Comparison of ENCODE assay signal across 17 cellular contexts in the genomic region with DNA sequence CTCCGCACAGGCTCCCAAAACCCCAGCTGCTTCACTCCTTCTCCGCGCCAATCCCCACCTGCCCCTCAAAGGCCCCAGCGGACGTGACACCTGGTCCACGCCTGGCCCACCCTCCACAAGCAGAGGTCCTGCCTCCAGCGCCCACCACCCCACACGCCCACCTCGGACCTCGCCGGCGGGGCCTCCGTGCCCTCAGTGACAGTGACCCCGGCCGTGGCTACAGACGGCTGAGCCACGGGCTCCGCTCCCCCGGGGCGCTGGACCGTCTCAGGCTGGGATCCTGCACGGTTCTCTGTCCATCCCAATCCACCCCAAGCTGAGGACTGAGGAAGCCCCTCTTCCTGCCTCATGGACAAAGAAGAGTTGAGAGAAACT. TPM values are rescaled to one million over a fixed set of nuclear protein-coding genes. Genes with fewer than 3 reads are reported as not detected.
DNase-seq lines count a peak whose midpoint lies in the region; ATAC-seq, FAIRE-seq and TF ChIP-seq lines count a peak whose summit lies in the region.
"Had no signal": no experiment of that assay in that cellular context is flagged by ENCODE, and none has a peak within 500 bp of the region (broad histone marks: within the 10 kb centered on the region; RNA-seq: fewer than 3 reads in every experiment).

No MANE protein-coding gene starts in this region.

- CTCF ChIA-PET in K562 (lab: Yijun Ruan, JAX; ENCODE audit: low intra/inter-chr PET ratio) = no interaction called here

- BruUV-seq in K562 (replicated peaks; lab: Mats Ljungman, UMichigan) = no TSS peak

- no peaks in the 10 kb centered on the region for H3K27me3 ChIP-seq in GM23338 (ENCODE audit: insufficient read depth)
- no peaks in the 10 kb centered on the region for H3K27me3 ChIP-seq in K562 (ENCODE audit: control insufficient read depth in 2 of 2, insufficient read depth in 2 of 2, low read length in 2 of 2)
- no peaks in the 10 kb centered on the region for H3K27me3 ChIP-seq in mucosa of rectum (ENCODE audit: control insufficient read depth in 2 of 2, insufficient read depth in 2 of 2, low read length in 2 of 2)
- H3K27me3 ChIP-seq in transverse colon = no peaks in the 10 kb centered on the region
- H3K27me3 ChIP-seq in left lung = no peaks in the 10 kb centered on the region
- H3K27me3 ChIP-seq: tibial artery had no signal

- WGBS in K562 (ENCODE audit: insufficient coverage, low coverage, missing lambda C conversion rate) = 93% methylated on average over 18 of the region's 22 CpGs
- 89% methylated on average over 21 of the region's 22 CpGs; no CpG with 5 or more reads in 1 of the 2 donors for WGBS in transverse colon (ENCODE audit: low coverage in 1 of 2), 2 donors

- peaks cover 39% of the 10 kb centered on the region for H3K9me1 ChIP-seq in K562 (ENCODE audit: control insufficient read depth, insufficient read depth, low read length)

- ATAC-seq in GM23338 (no peak), K562 (no peak), left lung (no peak)
- ATAC-seq: psoas muscle had no signal

- peaks cover 48% of the 10 kb centered on the region for H3K4me1 Mint-ChIP-seq in GM23338

- intact Hi-C loops in K562 (cut with micrococcal nuclease) (no loop called here), transverse colon (cut with DNase I; ENCODE audit: low total_unique reads) (no loop called here), left lung (cut with DNase I) (no loop called here)

- peak overlapping the region in 1 of 2 experiments; percentile 18; a peak in 2 of 4 replicates for H3K9ac ChIP-seq in K562 (ENCODE audit: insufficient read depth in 1 of 2, low read depth in 2 of 2, low read length in 2 of 2)
- H3K9ac ChIP-seq in mucosa of rectum (ENCODE audit: low read depth in 1 of 2, low read length in 2 of 2) = peak overlapping the region in 1 of 2 donors; percentile 61

- no peaks in the 10 kb centered on the region for H3K9me2 ChIP-seq in GM23338 (ENCODE audit: insufficient read depth)

- H3K4me2 ChIP-seq in GM23338 (no peak overlapping the region), K562 (ENCODE audit: insufficient read depth, low read length) (no peak overlapping the region)

- no peak overlapping the region for H3K4me3 ChIP-seq in GM23338
- H3K4me3 ChIP-seq in K562 = no peak overlapping the region
- H3K4me3 ChIP-seq in mucosa of rectum (ENCODE audit: low read length in 2 of 2) = no peak overlapping the region
- peak overlapping the region in 1 of 4 donors; percentile 16 for H3K4me3 ChIP-seq in transverse colon
- H3K4me3 ChIP-seq in left lung = no peak overlapping the region
- H3K4me3 ChIP-seq: psoas muscle, tibial artery had no signal

- DNase-seq in GM23338 (ENCODE audit: low spot score) (no peak), K562 (ENCODE audit: extremely low read depth in 1 of 4, low spot score in 3 of 4) (no peak), transverse colon (no peak), AG08395 (ENCODE audit: low spot score) (no peak), left lung (no peak), cerebellar nuclear complex (lab: John Stamatoyannopoulos, UW) (no peak)
- DNase-seq: activated naive CD8-positive, alpha-beta T cell treated with anti-CD3 and anti-CD28 coated beads, Interleukin-2, amount 10 ng/mL, durations not matched to agents 7 days and 5 days; C1 segment of cervical spinal cord; immature natural killer cell; NCI-H2107; psoas muscle; tibial artery had no signal

- H2AFZ ChIP-seq in GM23338 (no peak overlapping the region), K562 (ENCODE audit: low read depth, low read length) (no peak overlapping the region)

- TF ChIP-seq RAD21 in K562 (CRISPR knock-in tag; conservative IDR thresholded peaks at IDR 0.05 in 1 of 2, IDR thresholded peaks at IDR 0.05 in 1 of 2) = no peak

- no peaks in the 10 kb centered on the region for H3K9me3 Mint-ChIP-seq in GM23338
- H3K9me3 Mint-ChIP-seq: activated naive CD8-positive, alpha-beta T cell treated with anti-CD3 and anti-CD28 coated beads, Interleukin-2, amount 10 ng/mL, durations not matched to agents 7 days and 5 days; central memory CD8-positive, alpha-beta T cell; immature natural killer cell; T-helper 1 cell treated with Interleukin-12 subunit alpha and Interleukin-12 subunit beta and Interleukin-4 antibody, amounts not matched to agents 30 μg/mL and 1 μg/mL, for 36 hours had no signal

- in situ Hi-C loops in K562 (cut with MboI) (no loop called here), transverse colon (cut with MboI; ENCODE audit: low pct_ligation_motif_present in 1 of 4, low pct_unique_long_range_greater_than_20kb in 1 of 4, low sequenced_read_pairs in 3 of 4) (no loop called here)

- TF ChIP-seq POLR2A in K562 (conservative IDR thresholded peaks at IDR 0.05) (no peak), transverse colon (IDR thresholded peaks at IDR 0.05) (no peak)

- POLR2A ChIA-PET in K562 (lab: Yijun Ruan, JAX) = interaction anchor here (0.7 to 8.9 kb wide), 6 partner anchors 11 to 803 kb away, joined by 3 to 102 read pairs (median 4); no protein-coding TSS in a partner anchor

- no peak for TF ChIP-seq EP300 in K562 (IDR thresholded peaks at IDR 0.05; ENCODE audit: low read length)
- TF ChIP-seq EP300 in transverse colon (IDR thresholded peaks at IDR 0.05; ENCODE audit: low read depth) = no peak

- H3K27ac Mint-ChIP-seq in GM23338 = peak overlapping the region; percentile 52; the same call in 1 of the 2 replicates
- H3K27ac Mint-ChIP-seq: immature natural killer cell had no signal

- peaks cover 10% of the 10 kb centered on the region; the same call in 1 of the 2 replicates for H3F3A ChIP-seq in GM23338 (replicated peaks; ENCODE audit: low read depth)

- H3K36me3 ChIP-seq in GM23338 (ENCODE audit: insufficient read depth) (no peaks in the 10 kb centered on the region), K562 (ENCODE audit: control insufficient read depth, insufficient read depth, low read length) (peaks cover 93% of the 10 kb centered on the region), mucosa of rectum (ENCODE audit: control insufficient read depth in 2 of 2, insufficient read depth in 2 of 2, low read length in 2 of 2) (no peaks in the 10 kb centered on the region), transverse colon (no peaks in the 10 kb centered on the region), left lung (peaks cover 0 to 10% of the 10 kb centered on the region in 2 donors)

- peaks cover 25% of the 10 kb centered on the region for H3K27me3 Mint-ChIP-seq in GM23338 (ENCODE audit: insufficient read depth, low read depth, poor library complexity)
- H3K27me3 Mint-ChIP-seq: activated naive CD8-positive, alpha-beta T cell treated with anti-CD3 and anti-CD28 coated beads, Interleukin-2, amount 10 ng/mL, durations not matched to agents 7 days and 5 days; central memory CD8-positive, alpha-beta T cell had no signal

- FAIRE-seq in K562 (lab: Jason Lieb, UNC) = no peak
- FAIRE-seq: endometrium, H1 had no signal

- peaks cover 7% of the 10 kb centered on the region for H3K79me2 ChIP-seq in GM23338 (replicated peaks; ENCODE audit: insufficient read depth)
- peaks cover 96% of the 10 kb centered on the region for H3K79me2 ChIP-seq in K562 (ENCODE audit: control insufficient read depth, insufficient read depth, low read length)

- TF ChIP-seq CTCF in GM23338 (conservative IDR thresholded peaks at IDR 0.05; ENCODE audit: low read depth in 2 of 2) (no peak), K562 (IDR thresholded peaks at IDR 0.05 in 2 of 3, conservative IDR thresholded peaks at IDR 0.05 in 1 of 3; ENCODE audit: insufficient read depth in 2 of 3, low read depth in 1 of 3, low read length in 3 of 3) (no peak), transverse colon (IDR thresholded peaks at IDR 0.05) (no peak), left lung (IDR thresholded peaks at IDR 0.05) (no peak)

- H4K20me1 ChIP-seq in GM23338 (replicated peaks; ENCODE audit: insufficient read depth) (no peaks in the 10 kb centered on the region), K562 (replicated peaks; ENCODE audit: control insufficient read depth, insufficient read depth, low read length) (peaks cover 85% of the 10 kb centered on the region)

- no peaks in the 10 kb centered on the region; the same call in 2 of the 3 replicates for H3K36me3 Mint-ChIP-seq in GM23338 (ENCODE audit: low read depth)
- H3K36me3 Mint-ChIP-seq: activated naive CD8-positive, alpha-beta T cell treated with anti-CD3 and anti-CD28 coated beads, Interleukin-2, amount 10 ng/mL, durations not matched to agents 7 days and 5 days had no signal

- H3K4me1 ChIP-seq in GM23338 (ENCODE audit: insufficient read depth) (peaks cover 9% of the 10 kb centered on the region), K562 (replicated peaks in 1 of 2; ENCODE audit: control insufficient read depth in 2 of 2, insufficient read depth in 2 of 2, low read length in 2 of 2) (peaks cover 24 to 93% of the 10 kb centered on the region in 2 experiments), mucosa of rectum (ENCODE audit: control insufficient read depth in 2 of 2, insufficient read depth in 2 of 2, low read length in 2 of 2) (peaks cover 29 to 56% of the 10 kb centered on the region in 2 donors), transverse colon (peaks cover 31 to 63% (median 57%) of the 10 kb centered on the region in 4 donors), left lung (peaks cover 10 to 85% of the 10 kb centered on the region in 2 donors)
- H3K4me1 ChIP-seq: psoas muscle had no signal

- H3K9me3 ChIP-seq in K562 (replicated peaks; ENCODE audit: control insufficient read depth, insufficient read depth, low read depth, low read length) (no peaks in the 10 kb centered on the region), mucosa of rectum (ENCODE audit: control insufficient read depth in 2 of 2, low read length in 2 of 2) (no peaks in the 10 kb centered on the region), transverse colon (no peaks in the 10 kb centered on the region), left lung (no peaks in the 10 kb centered on the region)
- H3K9me3 ChIP-seq: psoas muscle had no signal

- H3K27ac ChIP-seq in GM23338 (ENCODE audit: low read depth) = 0 out of 2 replicates have a peak overlapping the region, but pooled peaks have one; percentile 80
- peak overlapping the region; percentile 44; the same call in 1 of the 3 replicates for H3K27ac ChIP-seq in K562 (ENCODE audit: extremely low read depth, low read depth, low read length)
- peak overlapping the region; percentile 71 to 75 for H3K27ac ChIP-seq in mucosa of rectum (ENCODE audit: low read depth in 2 of 2, low read length in 2 of 2)
- peak overlapping the region; percentile 72 to 89 (median 86) for H3K27ac ChIP-seq in transverse colon
- H3K27ac ChIP-seq in left lung = peak overlapping the region in 1 of 2 donors; percentile 75
- H3K27ac ChIP-seq: psoas muscle, tibial artery had no signal

- no peak overlapping the region for H3K4me3 Mint-ChIP-seq in GM23338
- H3K4me3 Mint-ChIP-seq: activated naive CD8-positive, alpha-beta T cell treated with anti-CD3 and anti-CD28 coated beads, Interleukin-2, amount 10 ng/mL, durations not matched to agents 7 days and 5 days; immature natural killer cell had no signal

RNA-seq across cellular contexts. Expression of gene PIEZO1, which starts 25.1 kb away (rescaled TPM):
- 56.2 and 70.1 TPM in 2 replicates for total RNA-seq in GM23338 (2014; rRNA removed; shearing (Covaris generic))
- polyA plus RNA-seq in GM23338 (2016; fragmentation: Nextera tagmentation; extraction: Ambion mirVana) = 29.6 and 30.4 TPM in 2 replicates
- 759 and 2,233 TPM in 2 replicates for total RNA-seq in K562 (2011; cell fraction: chromatin; rRNA removed; ENCODE audit: low replicate concordance)
- 1,565 and 1,591 TPM in 2 replicates for total RNA-seq in K562 (2011; cell fraction: nucleolus; rRNA removed)
- 1,027 and 1,219 TPM in 2 replicates for total RNA-seq in K562 (2011; cell fraction: nucleoplasm; rRNA removed)
- 213 and 305 TPM in 2 replicates for total RNA-seq in K562 (2014; rRNA removed)
- total RNA-seq in K562 (2014; rRNA removed; fragmentation: Illumina TruSeq; extraction: Trizol) = 44.5 and 45.2 TPM in 2 replicates
- 97.9 and 113 TPM in 2 replicates for total RNA-seq in K562 (2015; rRNA removed; fragmentation: Illumina TruSeq; extraction: Trizol)
- 354 and 432 TPM in 2 replicates for total RNA-seq in K562 (2021)
- 131 and 170 TPM in 2 replicates for polyA plus RNA-seq in K562 (2011; rRNA removed)
- polyA plus RNA-seq in K562 (2011; cell fraction: cytosol; rRNA removed) = 143 and 281 TPM in 2 replicates
- 1,334 and 2,777 TPM in 2 replicates for polyA plus RNA-seq in K562 (2011; cell fraction: nucleus; rRNA removed)
- 266 and 440 TPM in 2 replicates for polyA plus RNA-seq in K562 (2012)
- 146 and 201 TPM in 2 replicates for polyA plus RNA-seq in K562 (2014; fragmentation: Illumina TruSeq; extraction: Trizol)
- 1 to 10 TPM; 3.6 to 9.6 TPM for polyA plus RNA-seq in K562 (2014; fragmentation: Nextera tagmentation; extraction: Ambion mirVana)
- polyA plus RNA-seq in K562 (2014; rRNA removed) = 319 and 383 TPM in 2 replicates
- 56.6 and 97.2 TPM in 2 replicates for polyA minus RNA-seq in K562 (2011; rRNA and poly(A)+ RNA removed)
- polyA minus RNA-seq in K562 (2011; cell fraction: cytosol; rRNA and poly(A)+ RNA removed) = 155 and 200 TPM in 2 replicates
- 321 and 450 TPM in 2 replicates for polyA minus RNA-seq in K562 (2011; cell fraction: nucleus; rRNA and poly(A)+ RNA removed)
- total RNA-seq in transverse colon = 100 to 1,000 TPM; 133 to 546 (median 179) TPM
- total RNA-seq in left lung = 100 to 1,000 TPM; 154 to 193 TPM

RNA-seq across cellular contexts. Expression of gene CDT1, which starts 43.6 kb away (rescaled TPM):
- total RNA-seq in GM23338 (2014; rRNA removed; shearing (Covaris generic)) = 114 and 187 TPM in 2 replicates
- polyA plus RNA-seq in GM23338 (2016; fragmentation: Nextera tagmentation; extraction: Ambion mirVana) = 32.6 and 36.1 TPM in 2 replicates
- total RNA-seq in K562 (2011; cell fraction: chromatin; rRNA removed; ENCODE audit: low replicate concordance) = 14.1 and 55.6 TPM in 2 replicates
- 67.5 and 87.8 TPM in 2 replicates for total RNA-seq in K562 (2011; cell fraction: nucleolus; rRNA removed)
- total RNA-seq in K562 (2011; cell fraction: nucleoplasm; rRNA removed) = 29.4 and 38.8 TPM in 2 replicates
- 114 and 119 TPM in 2 replicates for total RNA-seq in K562 (2014; rRNA removed)
- 3.4 and 4.4 TPM in 2 replicates for total RNA-seq in K562 (2014; rRNA removed; fragmentation: Illumina TruSeq; extraction: Trizol)
- total RNA-seq in K562 (2015; rRNA removed; fragmentation: Illumina TruSeq; extraction: Trizol) = 14.4 and 17.9 TPM in 2 replicates
- 173 and 178 TPM in 2 replicates for total RNA-seq in K562 (2021)
- polyA plus RNA-seq in K562 (2011; rRNA removed) = 14.2 and 29.4 TPM in 2 replicates
- polyA plus RNA-seq in K562 (2011; cell fraction: cytosol; rRNA removed) = 48.5 and 101 TPM in 2 replicates
- 38.4 and 58.3 TPM in 2 replicates for polyA plus RNA-seq in K562 (2011; cell fraction: nucleus; rRNA removed)
- polyA plus RNA-seq in K562 (2012) = 68.4 and 200 TPM in 2 replicates
- 9.3 and 47.1 TPM in 2 replicates for polyA plus RNA-seq in K562 (2014; fragmentation: Illumina TruSeq; extraction: Trizol)
- 1 to 10 TPM in 1 of 2 experiments, under 1 TPM in 1; 0.92 to 1.6 TPM for polyA plus RNA-seq in K562 (2014; fragmentation: Nextera tagmentation; extraction: Ambion mirVana)
- 53.6 and 65.8 TPM in 2 replicates for polyA plus RNA-seq in K562 (2014; rRNA removed)
- 9.8 and 10.4 TPM in 2 replicates for polyA minus RNA-seq in K562 (2011; rRNA and poly(A)+ RNA removed)
- polyA minus RNA-seq in K562 (2011; cell fraction: cytosol; rRNA and poly(A)+ RNA removed) = 102 and 178 TPM in 2 replicates
- 25.2 and 25.9 TPM in 2 replicates for polyA minus RNA-seq in K562 (2011; cell fraction: nucleus; rRNA and poly(A)+ RNA removed)
- total RNA-seq in transverse colon = 10 to 100 TPM in 1 of 4 donors, 1 to 10 TPM in 2, not detected in 1; 3.8 to 12.5 (median 6.7) TPM
- total RNA-seq in left lung = 10 to 100 TPM in 1 of 2 donors, 1 to 10 TPM in 1; 9.3 to 14.5 TPM

RNA-seq across cellular contexts. Expression of gene APRT, which starts 51.8 kb away (rescaled TPM):
- 250 and 258 TPM in 2 replicates for total RNA-seq in GM23338 (2014; rRNA removed; shearing (Covaris generic))
- polyA plus RNA-seq in GM23338 (2016; fragmentation: Nextera tagmentation; extraction: Ambion mirVana) = 522 and 536 TPM in 2 replicates
- total RNA-seq in K562 (2011; cell fraction: chromatin; rRNA removed; ENCODE audit: low replicate concordance) = 35.4 and 135 TPM in 2 replicates
- 138 and 183 TPM in 2 replicates for total RNA-seq in K562 (2011; cell fraction: nucleolus; rRNA removed)
- 82.7 and 89.3 TPM in 2 replicates for total RNA-seq in K562 (2011; cell fraction: nucleoplasm; rRNA removed)
- 409 and 555 TPM in 2 replicates for total RNA-seq in K562 (2014; rRNA removed)
- total RNA-seq in K562 (2014; rRNA removed; fragmentation: Illumina TruSeq; extraction: Trizol) = 86.2 and 129 TPM in 2 replicates
- total RNA-seq in K562 (2015; rRNA removed; fragmentation: Illumina TruSeq; extraction: Trizol) = 213 and 224 TPM in 2 replicates
- 340 and 359 TPM in 2 replicates for total RNA-seq in K562 (2021)
- 146 and 234 TPM in 2 replicates for polyA plus RNA-seq in K562 (2011; rRNA removed)
- 130 and 287 TPM in 2 replicates for polyA plus RNA-seq in K562 (2011; cell fraction: cytosol; rRNA removed)
- 161 and 192 TPM in 2 replicates for polyA plus RNA-seq in K562 (2011; cell fraction: nucleus; rRNA removed)
- polyA plus RNA-seq in K562 (2012) = 290 and 337 TPM in 2 replicates
- polyA plus RNA-seq in K562 (2014; fragmentation: Illumina TruSeq; extraction: Trizol) = 94.4 and 200 TPM in 2 replicates
- 100 to 1,000 TPM in 1 of 2 experiments, 10 to 100 TPM in 1; 41.7 to 116 TPM for polyA plus RNA-seq in K562 (2014; fragmentation: Nextera tagmentation; extraction: Ambion mirVana)
- polyA plus RNA-seq in K562 (2014; rRNA removed) = 354 and 422 TPM in 2 replicates
- 17.6 and 29.0 TPM in 2 replicates for polyA minus RNA-seq in K562 (2011; rRNA and poly(A)+ RNA removed)
- polyA minus RNA-seq in K562 (2011; cell fraction: cytosol; rRNA and poly(A)+ RNA removed) = 127 and 142 TPM in 2 replicates
- polyA minus RNA-seq in K562 (2011; cell fraction: nucleus; rRNA and poly(A)+ RNA removed) = 49.9 and 62.3 TPM in 2 replicates
- 100 to 1,000 TPM in 2 of 4 donors, 10 to 100 TPM in 2; 81.6 to 221 (median 149) TPM for total RNA-seq in transverse colon
- 100 to 1,000 TPM; 108 to 161 TPM for total RNA-seq in left lung

RNA-seq across cellular contexts. Expression of gene CTU2, which starts 53.7 kb away (rescaled TPM):
- 15.4 and 22.3 TPM in 2 replicates for total RNA-seq in GM23338 (2014; rRNA removed; shearing (Covaris generic))
- polyA plus RNA-seq in GM23338 (2016; fragmentation: Nextera tagmentation; extraction: Ambion mirVana) (25.7 and 33.6 TPM in 2 replicates), K562 (2011; rRNA removed) (23.2 and 30.1 TPM in 2 replicates), K562 (2014; fragmentation: Illumina TruSeq; extraction: Trizol) (17.7 and 46.9 TPM in 2 replicates), K562 (2014; fragmentation: Nextera tagmentation; extraction: Ambion mirVana) (1 to 10 TPM; 1.3 to 3.0 TPM), K562 (2014; rRNA removed) (63.4 and 76.6 TPM in 2 replicates)
- 45.3 and 159 TPM in 2 replicates for total RNA-seq in K562 (2011; cell fraction: chromatin; rRNA removed; ENCODE audit: low replicate concordance)
- total RNA-seq in K562 (2011; cell fraction: nucleolus; rRNA removed) = 114 and 148 TPM in 2 replicates
- total RNA-seq in K562 (2011; cell fraction: nucleoplasm; rRNA removed) = 48.7 and 66.7 TPM in 2 replicates
- total RNA-seq in K562 (2014; rRNA removed) (55.4 and 68.9 TPM in 2 replicates), K562 (2014; rRNA removed; fragmentation: Illumina TruSeq; extraction: Trizol) (7.2 and 11.9 TPM in 2 replicates), K562 (2015; rRNA removed; fragmentation: Illumina TruSeq; extraction: Trizol) (41.1 and 49.2 TPM in 2 replicates), K562 (2021) (105 and 106 TPM in 2 replicates), transverse colon (1 to 10 TPM in 3 of 4 donors, not detected in 1; 2.8 to 5.6 (median 4.2) TPM), left lung (10 to 100 TPM; 15.4 to 19.8 TPM)
- 40.2 and 96.8 TPM in 2 replicates for polyA plus RNA-seq in K562 (2011; cell fraction: cytosol; rRNA removed)
- polyA plus RNA-seq in K562 (2011; cell fraction: nucleus; rRNA removed) = 102 and 136 TPM in 2 replicates
- 34.1 and 51.7 TPM in 2 replicates for polyA plus RNA-seq in K562 (2012)
- 9.4 and 14.4 TPM in 2 replicates for polyA minus RNA-seq in K562 (2011; rRNA and poly(A)+ RNA removed)
- 48.0 and 51.1 TPM in 2 replicates for polyA minus RNA-seq in K562 (2011; cell fraction: cytosol; rRNA and poly(A)+ RNA removed)
- polyA minus RNA-seq in K562 (2011; cell fraction: nucleus; rRNA and poly(A)+ RNA removed) = 40.7 and 44.1 TPM in 2 replicates

RNA-seq across cellular contexts. Expression of gene RNF166, which starts 53.8 kb away (rescaled TPM):
- 39.6 and 43.4 TPM in 2 replicates for total RNA-seq in GM23338 (2014; rRNA removed; shearing (Covaris generic))
- polyA plus RNA-seq in GM23338 (2016; fragmentation: Nextera tagmentation; extraction: Ambion mirVana) = 24.9 and 27.8 TPM in 2 replicates
- total RNA-seq in K562 (2011; cell fraction: chromatin; rRNA removed; ENCODE audit: low replicate concordance) = 58.8 and 182 TPM in 2 replicates
- total RNA-seq in K562 (2011; cell fraction: nucleolus; rRNA removed) = 89.5 and 92.7 TPM in 2 replicates
- 60.1 and 64.4 TPM in 2 replicates for total RNA-seq in K562 (2011; cell fraction: nucleoplasm; rRNA removed)
- 46.9 and 61.6 TPM in 2 replicates for total RNA-seq in K562 (2014; rRNA removed)
- 6.1 and 7.3 TPM in 2 replicates for total RNA-seq in K562 (2014; rRNA removed; fragmentation: Illumina TruSeq; extraction: Trizol)
- 19.5 and 22.3 TPM in 2 replicates for total RNA-seq in K562 (2015; rRNA removed; fragmentation: Illumina TruSeq; extraction: Trizol)
- total RNA-seq in K562 (2021) = 60.3 and 61.2 TPM in 2 replicates
- 26.5 and 37.4 TPM in 2 replicates for polyA plus RNA-seq in K562 (2011; rRNA removed)
- 37.8 and 90.9 TPM in 2 replicates for polyA plus RNA-seq in K562 (2011; cell fraction: cytosol; rRNA removed)
- polyA plus RNA-seq in K562 (2011; cell fraction: nucleus; rRNA removed) = 118 and 185 TPM in 2 replicates
- 23.8 and 39.8 TPM in 2 replicates for polyA plus RNA-seq in K562 (2012)
- polyA plus RNA-seq in K562 (2014; fragmentation: Illumina TruSeq; extraction: Trizol) = 12.7 and 27.9 TPM in 2 replicates
- polyA plus RNA-seq in K562 (2014; fragmentation: Nextera tagmentation; extraction: Ambion mirVana) = under 1 TPM; 0.56 to 0.96 TPM
- 59.4 and 65.6 TPM in 2 replicates for polyA plus RNA-seq in K562 (2014; rRNA removed)
- polyA minus RNA-seq in K562 (2011; rRNA and poly(A)+ RNA removed) = 7.0 and 12.0 TPM in 2 replicates
- 41.2 and 44.5 TPM in 2 replicates for polyA minus RNA-seq in K562 (2011; cell fraction: cytosol; rRNA and poly(A)+ RNA removed)
- polyA minus RNA-seq in K562 (2011; cell fraction: nucleus; rRNA and poly(A)+ RNA removed) = 33.4 and 39.2 TPM in 2 replicates
- total RNA-seq in transverse colon = 10 to 100 TPM; 10.3 to 15.3 (median 14.4) TPM
- total RNA-seq in left lung = 10 to 100 TPM; 28.4 to 54.0 TPM
